ENCODE assay signal across 1 cellular context in genomic region chr1:11473635-11474034, GRCh38.
TF ChIP-seq lines count a peak whose summit lies in the region.

No MANE protein-coding gene starts in this region.

TF ChIP-seq in H1, 55 proteins besides CTCF, POLR2A, EP300 and RAD21 (continued from another document):
- TF ChIP-seq, protein P1, sequence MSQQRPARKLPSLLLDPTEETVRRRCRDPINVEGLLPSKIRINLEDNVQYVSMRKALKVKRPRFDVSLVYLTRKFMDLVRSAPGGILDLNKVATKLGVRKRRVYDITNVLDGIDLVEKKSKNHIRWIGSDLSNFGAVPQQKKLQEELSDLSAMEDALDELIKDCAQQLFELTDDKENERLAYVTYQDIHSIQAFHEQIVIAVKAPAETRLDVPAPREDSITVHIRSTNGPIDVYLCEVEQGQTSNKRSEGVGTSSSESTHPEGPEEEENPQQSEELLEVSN (IDR thresholded peaks at IDR 0.05), result no peak
- no peak for TF ChIP-seq EGR1 (IDR thresholded peaks at IDR 0.05; ENCODE audit: borderline replicate concordance, low read depth, low read length)
- TF ChIP-seq SP4 (IDR thresholded peaks at IDR 0.05; ENCODE audit: low read length), result no peak
- peak; percentile 86 to 95; a peak in 3 of 4 replicates for TF ChIP-seq SIN3A (conservative IDR thresholded peaks at IDR 0.05 in 1 of 2, IDR thresholded peaks at IDR 0.05 in 1 of 2; ENCODE audit: low read depth in 1 of 2, low read length in 2 of 2)
- no peak for TF ChIP-seq RFX5 (IDR thresholded peaks at IDR 0.05; ENCODE audit: borderline replicate concordance, low read depth, low read length)
- TF ChIP-seq ATF3 (IDR thresholded peaks at IDR 0.05; ENCODE audit: insufficient read depth, low read depth, low read length), result no peak
- no peak for TF ChIP-seq HDAC6 (IDR thresholded peaks at IDR 0.05; ENCODE audit: low read depth, low read length)
- no peak for TF ChIP-seq MAFK (IDR thresholded peaks at IDR 0.05; ENCODE audit: low read depth, low read length)
- TF ChIP-seq FOSL1 (IDR thresholded peaks at IDR 0.05; ENCODE audit: insufficient read depth, low read depth, low read length), result no peak
- 0 out of 2 replicates have a peak, but pooled peaks have one; percentile 25 for TF ChIP-seq TCF12 (IDR thresholded peaks at IDR 0.05; ENCODE audit: low read depth, low read length)
- no peak for TF ChIP-seq RXRA (IDR thresholded peaks at IDR 0.05; ENCODE audit: insufficient read depth, low read depth, low read length)
- TF ChIP-seq TAF7 (optimal IDR thresholded peaks at IDR 0.05; ENCODE audit: borderline replicate concordance, low read depth, low read length), result no peak
- TF ChIP-seq BCL11A (IDR thresholded peaks at IDR 0.05; ENCODE audit: low read depth in 2 of 2, low read length in 2 of 2), result no peak
- TF ChIP-seq USF2 (IDR thresholded peaks at IDR 0.05; ENCODE audit: low read length), result no peak
- no peak for TF ChIP-seq ZNF274 (IDR thresholded peaks at IDR 0.05; ENCODE audit: borderline replicate concordance, extremely low read depth, low read length)
- no peak for TF ChIP-seq JUN (IDR thresholded peaks at IDR 0.05; ENCODE audit: low read depth, low read length)
- TF ChIP-seq PHF8 (conservative IDR thresholded peaks at IDR 0.05; ENCODE audit: low read depth, low read length), result no peak
- TF ChIP-seq BACH1 (IDR thresholded peaks at IDR 0.05; ENCODE audit: low read length), result no peak
- no peak for TF ChIP-seq SP1 (IDR thresholded peaks at IDR 0.05; ENCODE audit: low read depth, low read length)
- peak; percentile 63 for TF ChIP-seq SAP30 (IDR thresholded peaks at IDR 0.05; ENCODE audit: insufficient read depth, insufficient replicate concordance, low read length)
- no peak for TF ChIP-seq BRCA1 (IDR thresholded peaks at IDR 0.05; ENCODE audit: low read depth, low read length)
- no peak for TF ChIP-seq KDM4A (IDR thresholded peaks at IDR 0.05; ENCODE audit: low read depth, low read length, severe bottlenecking)
